Comparison of ENCODE assay signal across 13 cellular contexts in the genomic region with DNA sequence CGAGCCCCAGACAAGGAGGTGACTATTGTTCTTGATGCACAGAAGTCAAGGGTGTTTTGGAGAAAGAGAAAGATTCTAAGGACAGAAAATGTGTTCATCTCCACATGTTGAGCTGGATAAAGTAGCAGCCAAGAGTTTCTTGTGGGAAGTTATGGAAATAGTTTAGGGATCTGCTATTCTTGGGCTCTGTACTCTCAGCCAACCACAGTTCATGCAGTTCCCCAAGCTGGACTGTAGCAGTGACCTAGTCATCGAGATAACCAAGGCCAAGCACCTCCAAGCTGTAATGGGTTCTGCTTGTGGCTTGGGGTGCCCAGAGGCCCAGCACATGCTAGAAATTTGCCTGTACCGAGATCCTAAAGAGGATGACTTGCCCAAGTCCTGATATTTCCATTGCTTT.
DNase-seq lines count a peak whose midpoint lies in the region; ATAC-seq and TF ChIP-seq lines count a peak whose summit lies in the region.
"Had no signal": no experiment of that assay in that cellular context is flagged by ENCODE, and none has a peak within 500 bp of the region (broad histone marks: within the 10 kb centered on the region; RNA-seq: fewer than 3 reads in every experiment).

No MANE protein-coding gene starts in this region.

- no TSS peak for BruUV-seq in OCI-LY7 (replicated peaks; lab: Mats Ljungman, UMichigan)

- H3K4me2 ChIP-seq in OCI-LY7 (ENCODE audit: low read length): no peak overlapping the region
- H3K4me2 ChIP-seq: GM23338 had no signal

- peak; percentile 54 for ATAC-seq in left ventricle myocardium superior
- no peak for ATAC-seq in Right ventricle myocardium superior (ENCODE audit: poor library complexity)
- no peak for ATAC-seq in GM21390 (IDR thresholded peaks at IDR 0.05; ENCODE audit: unreplicated experiment)
- ATAC-seq: CD8-positive, alpha-beta T cell; GM23338 had no signal

- H3K4me3 ChIP-seq in ascending aorta (no peak overlapping the region), fibroblast of the aortic adventitia (ENCODE audit: low read depth, low read length) (no peak overlapping the region), OCI-LY7 (ENCODE audit: low read depth, low read length, poor library complexity, severe bottlenecking) (no peak overlapping the region)
- H3K4me3 ChIP-seq: GM23338 had no signal

- no peaks in the 10 kb centered on the region for H3K9me2 ChIP-seq in OCI-LY7 (ENCODE audit: insufficient read depth, low read length)

- CTCF ChIA-PET in OCI-LY7 (lab: Charles Lee; ENCODE audit: unreplicated experiment): no interaction called here

- intact Hi-C loops in left ventricle myocardium superior (cut with micrococcal nuclease) (no loop called here), Right ventricle myocardium superior (cut with DNase I) (no loop called here), ascending aorta (cut with DNase I) (no loop called here), OCI-LY7 (cut with micrococcal nuclease; ENCODE audit: unreplicated experiment) (no loop called here)

- POLR2A ChIA-PET in OCI-LY7 (lab: Charles Lee): interaction anchor here (0.7 kb wide), 1 partner anchor 11 kb away, joined by 3 read pairs; no protein-coding TSS in a partner anchor

- no peaks in the 10 kb centered on the region for H3K9me3 ChIP-seq in ascending aorta
- no peaks in the 10 kb centered on the region for H3K9me3 ChIP-seq in OCI-LY7 (ENCODE audit: low read length)
- H3K9me3 ChIP-seq: Caco-2 had no signal

- no peaks in the 10 kb centered on the region for H3K27me3 ChIP-seq in ascending aorta

- TF ChIP-seq CTCF in ascending aorta (IDR thresholded peaks at IDR 0.05) (no peak), fibroblast of the aortic adventitia (IDR thresholded peaks at IDR 0.05; ENCODE audit: insufficient read depth, low read length) (no peak), OCI-LY7 (conservative IDR thresholded peaks at IDR 0.05; ENCODE audit: low read length) (no peak)

- peaks cover 7 to 18% of the 10 kb centered on the region in 2 donors for H3K36me3 ChIP-seq in ascending aorta
- peaks cover 17% of the 10 kb centered on the region for H3K36me3 ChIP-seq in OCI-LY7 (ENCODE audit: insufficient read depth, low read length)

- H3K79me2 ChIP-seq in OCI-LY7 (ENCODE audit: insufficient read depth, low read depth, low read length): no peaks in the 10 kb centered on the region

- H3K27ac ChIP-seq in ascending aorta (peak overlapping the region; percentile 7 to 46), OCI-LY7 (ENCODE audit: low read depth, low read length, poor library complexity, severe bottlenecking) (no peak overlapping the region)

- H3K4me1 ChIP-seq in ascending aorta: peaks cover 4 to 9% of the 10 kb centered on the region in 2 donors
- no peaks in the 10 kb centered on the region for H3K4me1 ChIP-seq in OCI-LY7 (ENCODE audit: insufficient read depth, low read length, poor library complexity, severe bottlenecking)
- H3K4me1 ChIP-seq: Caco-2 had no signal

- H2AFZ ChIP-seq in OCI-LY7 (ENCODE audit: low read length): no peak overlapping the region
- H2AFZ ChIP-seq: GM23338 had no signal

- DNase-seq in left ventricle myocardium superior (no peak), Right ventricle myocardium superior (no peak), ascending aorta (ENCODE audit: low spot score in 2 of 2) (no peak), fibroblast of the aortic adventitia (ENCODE audit: low read depth) (peak; percentile 41), OCI-LY7 (ENCODE audit: low spot score) (no peak), amniotic stem cell (lab: John Stamatoyannopoulos, UW) (no peak)
- DNase-seq: Caco-2; CD8-positive, alpha-beta T cell; DMS53; GF-D8; H7 had no signal

- H4K20me1 ChIP-seq in OCI-LY7 (ENCODE audit: insufficient read depth, low read length): no peaks in the 10 kb centered on the region
